In the genomic region with DNA sequence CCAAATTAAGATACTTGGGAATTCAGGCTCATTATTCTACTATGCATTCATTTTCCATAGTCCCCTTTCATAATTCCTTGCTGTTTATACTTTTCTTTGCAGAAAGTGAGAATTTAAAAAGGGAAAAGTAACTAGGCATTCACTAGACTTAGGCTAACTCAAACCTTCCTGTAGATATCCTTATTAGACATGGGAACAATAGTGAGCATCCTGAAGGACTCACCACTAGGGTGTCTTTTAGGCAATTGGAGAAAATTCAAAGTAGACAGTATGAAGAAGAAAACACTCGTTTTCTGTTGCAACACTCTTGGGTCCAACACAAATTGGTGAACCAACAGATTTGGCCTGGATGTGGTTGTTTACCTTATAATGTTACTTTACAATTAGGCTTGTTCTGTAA, we compare ENCODE assay signal across 25 cellular contexts.
DNase-seq lines count a peak whose midpoint lies in the region; ATAC-seq, FAIRE-seq and TF ChIP-seq lines count a peak whose summit lies in the region.
"Had no signal": no experiment of that assay in that cellular context is flagged by ENCODE, and none has a peak within 500 bp of the region (broad histone marks: within the 10 kb centered on the region; RNA-seq: fewer than 3 reads in every experiment).

No MANE protein-coding gene starts in this region.

- POLR2A ChIA-PET in HepG2 (lab: Yijun Ruan, JAX) = no interaction called here

- in situ Hi-C loops in HepG2 (cut with HindIII; ENCODE audit: extremely low pct_ligation_motif_present, low pct_unique_long_range_greater_than_20kb) = no loop called here

- H3K9ac ChIP-seq in HepG2 (ENCODE audit: insufficient read depth, low read depth, low read length) = no peak overlapping the region
- H3K9ac ChIP-seq: BLaER1 treated with 17β-estradiol and CSF1 and Interleukin-3, amounts not matched to agents 10 nM and 100 nM had no signal

- H3K27ac ChIP-seq in HepG2 (ENCODE audit: extremely low read length, insufficient read depth, low read length) (no peak overlapping the region), right lobe of liver (no peak overlapping the region), psoas muscle (no peak overlapping the region)
- H3K27ac ChIP-seq: A549; BLaER1 treated with 17β-estradiol and CSF1 and Interleukin-3, amounts not matched to agents 10 nM and 100 nM had no signal

- TF ChIP-seq RAD21 in HepG2 (CRISPR knock-in tag; IDR thresholded peaks at IDR 0.05) = no peak

- TF ChIP-seq CTCF in HepG2 (CRISPR knock-in tag; IDR thresholded peaks at IDR 0.05) = no peak
- no peak for TF ChIP-seq CTCF in right lobe of liver (IDR thresholded peaks at IDR 0.05)
- peak; percentile 18 for TF ChIP-seq CTCF in progenitor cell of endocrine pancreas (IDR thresholded peaks at IDR 0.05; ENCODE audit: unreplicated experiment)
- no peak for TF ChIP-seq CTCF in psoas muscle (IDR thresholded peaks at IDR 0.05)

- no peak overlapping the region for H3K4me3 Mint-ChIP-seq in progenitor cell of endocrine pancreas (ENCODE audit: low read depth)
- H3K4me3 Mint-ChIP-seq in immature natural killer cell = no peak overlapping the region
- H3K4me3 Mint-ChIP-seq: CD14-positive monocyte; CD4-positive, alpha-beta T cell; CD8-positive, alpha-beta memory T cell; GM23338 had no signal

- no peak for FAIRE-seq in HepG2 (lab: Jason Lieb, UNC)
- FAIRE-seq: A549, D721Med, GM12891, GM18507 had no signal

- DNase-seq in HepG2 (ENCODE audit: low spot score) = no peak
- no peak for DNase-seq in right lobe of liver
- DNase-seq in RKO (ENCODE audit: low spot score) = peak; percentile 9
- DNase-seq in progenitor cell of endocrine pancreas (ENCODE audit: low spot score, unreplicated experiment) = no peak
- DNase-seq in LoVo (ENCODE audit: low spot score) = no peak
- DNase-seq in psoas muscle = no peak
- DNase-seq in immature natural killer cell = no peak
- DNase-seq: 8988T; ACHN; AML-193; BE2C; CD4-positive, alpha-beta T cell; CD8-positive, alpha-beta memory T cell; DMS 273 treated with DMSO at 0.1 percent for 48 hours; DMS79; EL; GDM1; HCEC 1CT had no signal

- no peak overlapping the region for H3K4me2 ChIP-seq in HepG2 (ENCODE audit: low read depth, low read length)
- H3K4me2 ChIP-seq: A549; BLaER1 treated with 17β-estradiol and CSF1 and Interleukin-3, amounts not matched to agents 10 nM and 100 nM; GM23338 had no signal

- ATAC-seq in HepG2 (peak; percentile 51; the same call in 1 of the 3 replicates), right lobe of liver (no peak), psoas muscle (no peak)
- ATAC-seq: A549, GM23338 had no signal

- no peaks in the 10 kb centered on the region for H3K79me2 ChIP-seq in HepG2 (ENCODE audit: insufficient read depth, low read length)

- H3K9me3 Mint-ChIP-seq in progenitor cell of endocrine pancreas (ENCODE audit: low read depth) (no peaks in the 10 kb centered on the region), immature natural killer cell (peaks cover 0 to 42% (median 14%) of the 10 kb centered on the region in 6 donors)

- TF ChIP-seq POLR2A in HepG2 (IDR thresholded peaks at IDR 0.05; ENCODE audit: insufficient read depth in 1 of 2, low read depth in 2 of 2, low read length in 2 of 2) (no peak), right lobe of liver (IDR thresholded peaks at IDR 0.05) (no peak)

- CTCF ChIA-PET in HepG2 (lab: Yijun Ruan, JAX; ENCODE audit: low intra/inter-chr PET ratio, low total read pairs) = no interaction called here

- H3K4me1 ChIP-seq in HepG2 (ENCODE audit: insufficient read depth, low read length) (no peaks in the 10 kb centered on the region), right lobe of liver (no peaks in the 10 kb centered on the region), psoas muscle (no peaks in the 10 kb centered on the region)
- H3K4me1 ChIP-seq: A549; BE2C; BLaER1 treated with 17β-estradiol and CSF1 and Interleukin-3, amounts not matched to agents 10 nM and 100 nM had no signal

- H3K36me3 Mint-ChIP-seq in progenitor cell of endocrine pancreas (ENCODE audit: insufficient read depth) = no peaks in the 10 kb centered on the region
- H3K36me3 Mint-ChIP-seq in immature natural killer cell = no peaks in the 10 kb centered on the region
- H3K36me3 Mint-ChIP-seq: CD14-positive monocyte; CD8-positive, alpha-beta memory T cell had no signal

- H2AFZ ChIP-seq in HepG2 (ENCODE audit: low read length) = no peak overlapping the region
- H2AFZ ChIP-seq: GM23338 had no signal

- no peak overlapping the region for H3K27ac Mint-ChIP-seq in progenitor cell of endocrine pancreas
- H3K27ac Mint-ChIP-seq in immature natural killer cell = no peak overlapping the region
- H3K27ac Mint-ChIP-seq: CD14-positive monocyte; CD4-positive, alpha-beta T cell; CD8-positive, alpha-beta memory T cell; GM23338 had no signal

- intact Hi-C loops in HepG2 (cut with micrococcal nuclease; ENCODE audit: unreplicated experiment) (no loop called here), right lobe of liver (cut with DNase I) (no loop called here), psoas muscle (cut with DNase I) (loop anchor here in 1 of 2 donors (5.0 kb wide), 1 partner anchor 51 kb away; no protein-coding TSS in a partner anchor)

- BruUV-seq in HepG2 (replicated peaks; lab: Mats Ljungman, UMichigan) = no TSS peak

- no peaks in the 10 kb centered on the region for H3K4me1 Mint-ChIP-seq in progenitor cell of endocrine pancreas (ENCODE audit: low read depth)
- no peaks in the 10 kb centered on the region for H3K4me1 Mint-ChIP-seq in immature natural killer cell
- H3K4me1 Mint-ChIP-seq: CD14-positive monocyte; CD8-positive, alpha-beta memory T cell; GM23338 had no signal

- H3K4me3 ChIP-seq in HepG2 (replicated peaks in 1 of 3; ENCODE audit: insufficient read depth in 1 of 3, low read depth in 2 of 3, low read length in 3 of 3) (no peak overlapping the region), right lobe of liver (no peak overlapping the region), psoas muscle (no peak overlapping the region)
- H3K4me3 ChIP-seq: A549; BLaER1 treated with 17β-estradiol and CSF1 and Interleukin-3, amounts not matched to agents 10 nM and 100 nM; GM23338 had no signal

- H3K9me3 ChIP-seq in HepG2 (ENCODE audit: low read length) = no peaks in the 10 kb centered on the region
- H3K9me3 ChIP-seq in right lobe of liver = no peaks in the 10 kb centered on the region
- no peaks in the 10 kb centered on the region for H3K9me3 ChIP-seq in psoas muscle
- H3K9me3 ChIP-seq: A549; BE2C; BLaER1 treated with 17β-estradiol and CSF1 and Interleukin-3, amounts not matched to agents 10 nM and 100 nM had no signal

- no peaks in the 10 kb centered on the region for H4K20me1 ChIP-seq in HepG2 (ENCODE audit: insufficient read depth, low read length)
- H4K20me1 ChIP-seq: BLaER1 treated with 17β-estradiol and CSF1 and Interleukin-3, amounts not matched to agents 10 nM and 100 nM had no signal

- H3K36me3 ChIP-seq in HepG2 (replicated peaks in 1 of 2; ENCODE audit: control insufficient read depth in 1 of 2, insufficient read depth in 2 of 2, low read length in 2 of 2) = no peaks in the 10 kb centered on the region
- no peaks in the 10 kb centered on the region for H3K36me3 ChIP-seq in right lobe of liver
- no peaks in the 10 kb centered on the region for H3K36me3 ChIP-seq in psoas muscle (ENCODE audit: insufficient read depth in 1 of 2, low read depth in 1 of 2)
- H3K36me3 ChIP-seq: BE2C; BLaER1 treated with 17β-estradiol and CSF1 and Interleukin-3, amounts not matched to agents 10 nM and 100 nM had no signal

- TF ChIP-seq EP300 in HepG2 (IDR thresholded peaks at IDR 0.05; ENCODE audit: low read depth in 2 of 2, low read length in 2 of 2) (no peak), HepG2 (CRISPR knock-in tag; IDR thresholded peaks at IDR 0.05; ENCODE audit: borderline replicate concordance) (no peak)

- H3K27me3 Mint-ChIP-seq in progenitor cell of endocrine pancreas = no peaks in the 10 kb centered on the region
- peaks cover 0 to 1% (median 1%) of the 10 kb centered on the region in 3 donors for H3K27me3 Mint-ChIP-seq in immature natural killer cell (ENCODE audit: low read depth in 3 of 3)
- H3K27me3 Mint-ChIP-seq: CD4-positive, alpha-beta T cell had no signal

- H3K27me3 ChIP-seq in HepG2 (ENCODE audit: control insufficient read depth in 1 of 2, insufficient read depth in 2 of 2, low read length in 2 of 2) = no peaks in the 10 kb centered on the region
- no peaks in the 10 kb centered on the region for H3K27me3 ChIP-seq in right lobe of liver
- no peaks in the 10 kb centered on the region for H3K27me3 ChIP-seq in psoas muscle (ENCODE audit: insufficient read depth in 3 of 3, low read length in 2 of 3)
- H3K27me3 ChIP-seq: BE2C; BLaER1 treated with 17β-estradiol and CSF1 and Interleukin-3, amounts not matched to agents 10 nM and 100 nM had no signal

- WGBS in HepG2 (ENCODE audit: low lambda C conversion rate) = 0% methylated on average over 1 of the region's 1 CpG
- WGBS in right lobe of liver (ENCODE audit: insufficient coverage, low coverage, low lambda C conversion rate, missing lambda C conversion rate) = 10% methylated on average over 1 of the region's 1 CpG
- WGBS in psoas muscle, 3 donors = 36 to 75% (median 71%) methylated on average over 1 of the region's 1 CpG

TF ChIP-seq in HepG2, 621 proteins besides CTCF, POLR2A, EP300 and RAD21:
- no peak for TF ChIP-seq ZNF33A (CRISPR knock-in tag; IDR thresholded peaks at IDR 0.05; ENCODE audit: borderline replicate concordance)
- TF ChIP-seq ZNF790 (CRISPR knock-in tag; IDR thresholded peaks at IDR 0.05; ENCODE audit: borderline replicate concordance) = no peak
- no peak for TF ChIP-seq MTF2 (CRISPR knock-in tag; IDR thresholded peaks at IDR 0.05; ENCODE audit: borderline replicate concordance)
- TF ChIP-seq ZNF205 (CRISPR knock-in tag; IDR thresholded peaks at IDR 0.05) = no peak
- TF ChIP-seq, protein P1, sequence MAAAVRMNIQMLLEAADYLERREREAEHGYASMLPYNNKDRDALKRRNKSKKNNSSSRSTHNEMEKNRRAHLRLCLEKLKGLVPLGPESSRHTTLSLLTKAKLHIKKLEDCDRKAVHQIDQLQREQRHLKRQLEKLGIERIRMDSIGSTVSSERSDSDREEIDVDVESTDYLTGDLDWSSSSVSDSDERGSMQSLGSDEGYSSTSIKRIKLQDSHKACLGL (CRISPR knock-in tag; IDR thresholded peaks at IDR 0.05) = no peak
- TF ChIP-seq ZFP37 (CRISPR knock-in tag; IDR thresholded peaks at IDR 0.05; ENCODE audit: borderline replicate concordance) = no peak
TF ChIP-seq in HepG2: peak in this region for 0.
